In the genomic region with DNA sequence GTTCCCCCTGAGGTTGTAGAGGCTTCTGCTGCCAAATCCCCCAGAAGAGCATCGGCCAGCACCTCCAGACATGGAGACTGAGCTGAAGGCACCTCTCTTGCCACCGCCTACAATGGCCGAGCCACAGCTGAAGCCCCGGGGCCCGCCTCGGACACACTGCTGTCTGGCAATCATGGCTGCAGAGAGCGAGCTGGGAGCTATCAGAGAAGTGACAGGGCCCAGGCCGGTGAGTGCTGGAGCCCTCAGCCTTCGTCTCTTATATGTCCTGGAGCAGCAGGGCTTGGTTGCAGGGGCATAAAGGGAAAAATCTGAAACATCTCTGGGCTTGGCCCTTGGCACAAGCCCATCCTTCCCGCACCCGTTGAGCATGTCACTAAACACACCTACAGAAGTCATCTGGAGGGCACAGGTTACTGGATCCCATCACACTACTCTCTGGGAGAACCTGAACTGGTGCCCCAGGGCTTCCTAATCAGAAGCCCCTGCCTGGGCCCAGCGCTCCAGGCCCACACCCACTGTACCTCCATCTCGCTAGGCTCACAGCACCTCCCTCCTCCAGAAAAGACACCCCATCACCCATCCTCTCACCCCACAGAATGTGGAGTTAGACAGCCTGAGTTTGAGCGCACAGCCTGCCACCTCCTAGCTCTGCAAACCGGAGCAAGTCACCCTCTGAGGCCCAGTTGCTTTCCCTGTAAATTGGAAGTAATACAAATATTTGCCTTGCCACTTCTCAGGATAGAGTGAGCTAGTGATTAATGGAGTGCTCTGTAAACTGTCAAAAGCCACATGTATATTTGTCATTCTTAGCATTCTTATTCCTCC, we compare ENCODE assay signal across 19 cellular contexts. TPM values are rescaled to one million over a fixed set of nuclear protein-coding genes. Genes with fewer than 3 reads are reported as not detected.
A peak's percentile ranks its signal among the peaks of the same experiment; 100 is the strongest.
DNase-seq lines count a peak whose midpoint lies in the region; ATAC-seq and TF ChIP-seq lines count a peak whose summit lies in the region.
"Had no signal": no experiment of that assay in that cellular context is flagged by ENCODE, and none has a peak within 500 bp of the region (broad histone marks: within the 10 kb centered on the region; RNA-seq: fewer than 3 reads in every experiment).

A gene (minus strand): TSS at position 232 of the 825 bp plus-strand sequence. CDS start 58 bp downstream, at position 174.

- peak within 1 kb of the TSS; percentile 48 for H3K27ac Mint-ChIP-seq in activated naive CD4-positive, alpha-beta T cell treated with anti-CD3 and anti-CD28 coated beads, Interleukin-2, amount 50 U/mL, for 24 hours
- H3K27ac Mint-ChIP-seq: activated CD4-positive, alpha-beta T cell treated with anti-CD3 and anti-CD28 coated beads, Interleukin-2, amount 10 ng/mL, durations not matched to agents 7 days and 5 days; activated naive CD8-positive, alpha-beta T cell treated with anti-CD3 and anti-CD28 coated beads, Interleukin-2, amount 50 U/mL, for 24 hours; endodermal cell; H9 had no signal

- DNase-seq in activated naive CD4-positive, alpha-beta T cell treated with anti-CD3 and anti-CD28 coated beads, Interleukin-2, amount 50 U/mL, for 16 hours = no peak
- DNase-seq in NCI-H69 (lab: John Stamatoyannopoulos, UW) (peak; percentile 41), left kidney (ENCODE audit: low read depth, low spot score) (peak; percentile 15), vagina (ENCODE audit: extremely low spot score in 2 of 2) (no peak), kidney tubule cell (ENCODE audit: low spot score) (no peak)
- DNase-seq: ACHN; activated CD4-positive, alpha-beta T cell treated with anti-CD3 and anti-CD28 coated beads, Interleukin-2, amount 10 ng/mL, durations not matched to agents 7 days and 5 days; activated naive CD8-positive, alpha-beta T cell treated with anti-CD3 and anti-CD28 coated beads, Interleukin-2, amount 50 U/mL, for 24 hours; cerebellar nuclear complex; endodermal cell; GDM1; H9; SK-N-SH; stimulated activated CD4-positive, alpha-beta T cell treated with anti-CD3 and anti-CD28 coated beads, Interleukin-4, amount 100 ng/mL, for 4 hours; tibial artery had no signal

- H3K27ac ChIP-seq in vagina = no peak within 1 kb of the TSS
- H3K27ac ChIP-seq: tibial artery had no signal

- no peaks in the 10 kb centered on the region for H3K9me3 Mint-ChIP-seq in activated naive CD4-positive, alpha-beta T cell treated with anti-CD3 and anti-CD28 coated beads, Interleukin-2, amount 50 U/mL, for 24 hours
- H3K9me3 Mint-ChIP-seq: activated CD4-positive, alpha-beta T cell treated with anti-CD3 and anti-CD28 coated beads, Interleukin-2, amount 10 ng/mL, durations not matched to agents 7 days and 5 days; activated naive CD8-positive, alpha-beta T cell treated with anti-CD3 and anti-CD28 coated beads, Interleukin-2, amount 50 U/mL, for 24 hours; endodermal cell; H9 had no signal

- no peaks in the 10 kb centered on the region for H3K36me3 ChIP-seq in vagina
- H3K36me3 ChIP-seq: tibial artery had no signal

- H3K27me3 Mint-ChIP-seq in activated naive CD4-positive, alpha-beta T cell treated with anti-CD3 and anti-CD28 coated beads, Interleukin-2, amount 50 U/mL, for 24 hours = no peaks in the 10 kb centered on the region
- H3K27me3 Mint-ChIP-seq: activated CD4-positive, alpha-beta T cell treated with anti-CD3 and anti-CD28 coated beads, Interleukin-2, amount 10 ng/mL, durations not matched to agents 7 days and 5 days; activated naive CD8-positive, alpha-beta T cell treated with anti-CD3 and anti-CD28 coated beads, Interleukin-2, amount 50 U/mL, for 24 hours had no signal

- H3K36me3 Mint-ChIP-seq in activated naive CD4-positive, alpha-beta T cell treated with anti-CD3 and anti-CD28 coated beads, Interleukin-2, amount 50 U/mL, for 24 hours = no peaks in the 10 kb centered on the region

- H3K27me3 ChIP-seq in vagina = no peaks in the 10 kb centered on the region

- ATAC-seq in HG03139 (IDR thresholded peaks at IDR 0.05; ENCODE audit: unreplicated experiment) (no peak), HG03354 (IDR thresholded peaks at IDR 0.05; ENCODE audit: poor library complexity, severe bottlenecking, unreplicated experiment) (no peak)
- ATAC-seq: activated naive CD8-positive, alpha-beta T cell treated with anti-CD3 and anti-CD28 coated beads, Interleukin-2, amount 50 U/mL, for 24 hours; HepG2 had no signal

- H3K9me3 ChIP-seq in vagina = no peaks in the 10 kb centered on the region
- H3K9me3 ChIP-seq: SK-N-SH, tibial artery had no signal

- H3K4me3 Mint-ChIP-seq in activated naive CD4-positive, alpha-beta T cell treated with anti-CD3 and anti-CD28 coated beads, Interleukin-2, amount 50 U/mL, for 24 hours = no peak within 1 kb of the TSS
- H3K4me3 Mint-ChIP-seq: activated CD4-positive, alpha-beta T cell treated with anti-CD3 and anti-CD28 coated beads, Interleukin-2, amount 10 ng/mL, durations not matched to agents 7 days and 5 days; activated naive CD8-positive, alpha-beta T cell treated with anti-CD3 and anti-CD28 coated beads, Interleukin-2, amount 50 U/mL, for 24 hours; endodermal cell; H9 had no signal

- H3K4me1 Mint-ChIP-seq in activated naive CD4-positive, alpha-beta T cell treated with anti-CD3 and anti-CD28 coated beads, Interleukin-2, amount 50 U/mL, for 24 hours = peaks cover 16% of the 10 kb centered on the region

- no peaks in the 10 kb centered on the region for H3K4me1 ChIP-seq in vagina
- H3K4me1 ChIP-seq: tibial artery had no signal

- no peak for TF ChIP-seq CTCF in vagina (IDR thresholded peaks at IDR 0.05)

- TF ChIP-seq POLR2A in vagina (IDR thresholded peaks at IDR 0.05) = no peak

- intact Hi-C loops in vagina (cut with DNase I) = no loop called here

- no peak within 1 kb of the TSS for H3K4me3 ChIP-seq in vagina
- H3K4me3 ChIP-seq: tibial artery had no signal

RNA-seq across cellular contexts. Expression of the gene that starts here (rescaled TPM):
- total RNA-seq in vagina = 354 TPM
- total RNA-seq: activated CD4-positive, alpha-beta T cell treated with anti-CD3 and anti-CD28 coated beads, Interleukin-2, amount 10 ng/mL, durations not matched to agents 7 days and 5 days; endodermal cell; H9; HepG2 had no signal

Comparison
In these comparisons a context has a peak if more than half of its experiments do, and no peak if none do; other contexts are left out.
1. DNase-seq: peak in NCI-H69 (single experiment) and left kidney (single experiment); none in activated naive CD4-positive, alpha-beta T cell treated with anti-CD3 and anti-CD28 coated beads, Interleukin-2, amount 50 U/mL, for 16 hours (single experiment), vagina (0 of 2) and kidney tubule cell (single experiment).